ENCODE assay signal across 1 cellular context in genomic region chr3:155243512-155243921, GRCh38.
TF ChIP-seq lines count a peak whose summit lies in the region.

No MANE protein-coding gene starts in this region.

TF ChIP-seq in neural cell, 6 proteins besides CTCF, POLR2A, EP300 and RAD21 (continued from another document):
- TF ChIP-seq EZH2 (IDR thresholded peaks at IDR 0.05; ENCODE audit: borderline replicate concordance, insufficient read depth, low read length, poor library complexity, severe bottlenecking) (no peak), POLR2AphosphoS5 (IDR thresholded peaks at IDR 0.05) (no peak)
